19 cellular contexts compared by ENCODE assay signal in the genomic region with DNA sequence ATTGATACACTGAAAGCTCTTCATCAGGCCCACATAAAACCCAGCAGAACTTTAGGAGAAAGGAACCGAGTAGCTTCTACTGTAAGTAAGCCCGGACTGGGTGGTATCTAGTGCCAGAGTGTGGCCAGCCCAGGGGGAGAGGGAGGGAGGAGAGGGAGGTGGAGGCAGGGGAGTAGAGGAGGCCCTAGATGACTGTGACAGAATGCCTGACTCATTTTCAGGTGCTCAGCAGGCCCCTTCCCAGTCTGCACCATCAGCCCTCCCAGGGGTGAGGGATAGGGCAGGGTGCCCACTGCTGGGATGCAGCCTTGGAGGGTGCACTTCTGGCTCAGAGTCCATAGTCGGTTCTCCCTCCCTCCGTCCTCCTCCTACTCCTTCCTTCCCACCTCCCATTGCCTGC.
DNase-seq lines count a peak whose midpoint lies in the region; ATAC-seq, FAIRE-seq and TF ChIP-seq lines count a peak whose summit lies in the region.
"Had no signal": no experiment of that assay in that cellular context is flagged by ENCODE, and none has a peak within 500 bp of the region (broad histone marks: within the 10 kb centered on the region; RNA-seq: fewer than 3 reads in every experiment).

No MANE protein-coding gene starts in this region.

- no peak overlapping the region for H3K27ac Mint-ChIP-seq in natural killer cell treated with Interleukin-12 subunit alpha and Interleukin-12 subunit beta and Interleukin-15 and Interleukin-18, amount 100 ng/mL, for 72 hours
- H3K27ac Mint-ChIP-seq: CD4-positive, alpha-beta memory T cell; HFFc6 had no signal

- TF ChIP-seq CTCF in bronchial epithelial cell (IDR thresholded peaks at IDR 0.05; ENCODE audit: insufficient read depth, low read length, severe bottlenecking), result no peak

- no peaks in the 10 kb centered on the region for H3K9me3 Mint-ChIP-seq in natural killer cell treated with Interleukin-12 subunit alpha and Interleukin-12 subunit beta and Interleukin-15 and Interleukin-18, amount 100 ng/mL, for 72 hours
- no peaks in the 10 kb centered on the region for H3K9me3 Mint-ChIP-seq in activated T-cell treated with anti-CD3 and anti-CD28 coated beads, Interleukin-2, amount 50 U/mL, for 4 hours
- H3K9me3 Mint-ChIP-seq: CD4-positive, alpha-beta memory T cell; HFFc6 had no signal

- no peak overlapping the region for H3K4me3 ChIP-seq in bronchial epithelial cell (ENCODE audit: low read depth, low read length)
- H3K4me3 ChIP-seq: A549 had no signal

- ATAC-seq in natural killer cell treated with Interleukin-12 subunit alpha and Interleukin-12 subunit beta and Interleukin-15 and Interleukin-18, amount 100 ng/mL, for 72 hours, result no peak
- no peak for ATAC-seq in activated T-cell treated with anti-CD3 and anti-CD28 coated beads, Interleukin-2, amount 50 U/mL, for 4 hours
- no peak for ATAC-seq in GM21447 (IDR thresholded peaks at IDR 0.05; ENCODE audit: unreplicated experiment)
- ATAC-seq: A549, HepG2 had no signal

- no peak for DNase-seq in bronchial epithelial cell (ENCODE audit: low read depth)
- DNase-seq in dermis blood vessel endothelial cell, result peak; percentile 24
- DNase-seq in natural killer cell treated with Interleukin-12 subunit alpha and Interleukin-12 subunit beta and Interleukin-15 and Interleukin-18, amount 100 ng/mL, for 72 hours (ENCODE audit: low spot score), result peak; percentile 51
- peak; percentile 44 for DNase-seq in posterior vena cava (ENCODE audit: low spot score)
- DNase-seq in OCI-M2 (lab: John Stamatoyannopoulos, UW; ENCODE audit: unreplicated experiment), result no peak
- no peak for DNase-seq in activated T-cell treated with anti-CD3 and anti-CD28 coated beads, Interleukin-2, amount 50 U/mL, for 4 hours
- DNase-seq in NCI-H2081 treated with DMSO at 0.1 percent for 48 hours (lab: John Stamatoyannopoulos, UW), result no peak
- DNase-seq: BE2C; CD4-positive, alpha-beta memory T cell; DMS79 treated with DMSO at 0.1 percent for 48 hours; EL; HCEC 1CT; HFFc6 had no signal

- no peaks in the 10 kb centered on the region for H3K27me3 ChIP-seq in bronchial epithelial cell (ENCODE audit: control insufficient read depth, insufficient read depth, low read length)
- H3K27me3 ChIP-seq: BE2C had no signal

- H3K27me3 Mint-ChIP-seq in natural killer cell treated with Interleukin-12 subunit alpha and Interleukin-12 subunit beta and Interleukin-15 and Interleukin-18, amount 100 ng/mL, for 72 hours, result no peaks in the 10 kb centered on the region
- H3K27me3 Mint-ChIP-seq in activated T-cell treated with anti-CD3 and anti-CD28 coated beads, Interleukin-2, amount 50 U/mL, for 4 hours (ENCODE audit: low read depth), result no peaks in the 10 kb centered on the region
- H3K27me3 Mint-ChIP-seq: CD4-positive, alpha-beta memory T cell had no signal

- H3K4me3 Mint-ChIP-seq in natural killer cell treated with Interleukin-12 subunit alpha and Interleukin-12 subunit beta and Interleukin-15 and Interleukin-18, amount 100 ng/mL, for 72 hours, result no peak overlapping the region
- H3K4me3 Mint-ChIP-seq in activated T-cell treated with anti-CD3 and anti-CD28 coated beads, Interleukin-2, amount 50 U/mL, for 4 hours, result no peak overlapping the region
- H3K4me3 Mint-ChIP-seq: CD4-positive, alpha-beta memory T cell; HFFc6 had no signal

- no peaks in the 10 kb centered on the region for H3K36me3 ChIP-seq in bronchial epithelial cell (ENCODE audit: control insufficient read depth, insufficient read depth, low read length)
- H3K36me3 ChIP-seq: BE2C had no signal

- intact Hi-C loops in posterior vena cava (cut with DNase I), result loop anchor here in 1 of 2 donors (10.0 kb wide), 1 partner anchor 937 kb away; no protein-coding TSS in a partner anchor

- peak; percentile 23 for FAIRE-seq in bronchial epithelial cell (lab: Jason Lieb, UNC)
- FAIRE-seq: A549, G401.6, GM12892, HepG2, HTR-8/SVneo had no signal

- H3K36me3 Mint-ChIP-seq in natural killer cell treated with Interleukin-12 subunit alpha and Interleukin-12 subunit beta and Interleukin-15 and Interleukin-18, amount 100 ng/mL, for 72 hours, result no peaks in the 10 kb centered on the region
- H3K36me3 Mint-ChIP-seq in activated T-cell treated with anti-CD3 and anti-CD28 coated beads, Interleukin-2, amount 50 U/mL, for 4 hours (ENCODE audit: insufficient read depth), result no peaks in the 10 kb centered on the region
- H3K36me3 Mint-ChIP-seq: CD4-positive, alpha-beta memory T cell had no signal

- peaks cover 0 to 4% of the 10 kb centered on the region in 2 donors for H3K4me1 Mint-ChIP-seq in natural killer cell treated with Interleukin-12 subunit alpha and Interleukin-12 subunit beta and Interleukin-15 and Interleukin-18, amount 100 ng/mL, for 72 hours (ENCODE audit: low read depth in 2 of 2)
- H3K4me1 Mint-ChIP-seq in activated T-cell treated with anti-CD3 and anti-CD28 coated beads, Interleukin-2, amount 50 U/mL, for 4 hours (ENCODE audit: low read depth), result no peaks in the 10 kb centered on the region

Comparison
In these comparisons a context has a peak if more than half of its experiments do, and no peak if none do; other contexts are left out.
1. DNase-seq: peak in dermis blood vessel endothelial cell (single experiment), natural killer cell treated with Interleukin-12 subunit alpha and Interleukin-12 subunit beta and Interleukin-15 and Interleukin-18, amount 100 ng/mL, for 72 hours (single experiment) and posterior vena cava (single experiment); none in bronchial epithelial cell (single experiment), OCI-M2 (single experiment), activated T-cell treated with anti-CD3 and anti-CD28 coated beads, Interleukin-2, amount 50 U/mL, for 4 hours (single experiment) and NCI-H2081 treated with DMSO at 0.1 percent for 48 hours (single experiment).